ENCODE assay signal across 20 cellular contexts in genomic region chr22:38137876-38138687, GRCh38. TPM values are rescaled to one million over a fixed set of nuclear protein-coding genes. Genes with fewer than 3 reads are reported as not detected.
"Had no signal": no experiment of that assay in that cellular context is flagged by ENCODE, and none has a peak within 500 bp of the region (broad histone marks: within the 10 kb centered on the region; RNA-seq: fewer than 3 reads in every experiment).

No MANE protein-coding gene starts in this region.

- H3K27ac Mint-ChIP-seq: activated CD8-positive, alpha-beta T cell treated with anti-CD3 and anti-CD28 coated beads, Interleukin-2, amount 10 ng/mL, durations not matched to agents 7 days and 5 days; memory B cell; T-helper 2 cell treated with Interferon-gamma antibody and Interleukin-4, amounts not matched to agents 5 μg/mL and 100 μg/mL, for 36 hours had no signal

- DNase-seq: activated CD4-positive, alpha-beta T cell treated with anti-CD3 and anti-CD28 coated beads for 48 hours; activated CD4-positive, CD25-positive, alpha-beta regulatory T cell; activated CD8-positive, alpha-beta T cell treated with anti-CD3 and anti-CD28 coated beads, Interleukin-2, amount 10 ng/mL, durations not matched to agents 7 days and 5 days; activated effector memory CD4-positive, alpha-beta T cell treated with anti-CD3 and anti-CD28 coated beads, Interleukin-2, amount 50 U/mL, for 16 hours; activated T-cell treated with anti-CD3 and anti-CD28 coated beads, Interleukin-2, amount 50 U/mL, for 4 hours; adrenal gland; effector memory CD8-positive, alpha-beta T cell; foreskin fibroblast; stimulated activated CD8-positive, alpha-beta memory T cell treated with anti-CD3 and anti-CD28 coated beads, Interleukin-4, amount 100 ng/mL, for 48 hours; stimulated activated naive CD4-positive, alpha-beta T cell treated with Interleukin-2 at 50 U/mL for 16 hours had no signal

- H3K4me1 ChIP-seq: adrenal gland, breast epithelium, tibial artery had no signal

- H3K4me1 Mint-ChIP-seq: memory B cell had no signal

- H3K4me3 ChIP-seq: adrenal gland, breast epithelium, SK-N-MC, tibial artery had no signal

- H3K36me3 ChIP-seq: adrenal gland, breast epithelium had no signal

- H3K4me3 Mint-ChIP-seq: activated CD8-positive, alpha-beta T cell treated with anti-CD3 and anti-CD28 coated beads, Interleukin-2, amount 10 ng/mL, durations not matched to agents 7 days and 5 days; activated T-cell treated with anti-CD3 and anti-CD28 coated beads, Interleukin-2, amount 50 U/mL, for 4 hours; effector memory CD8-positive, alpha-beta T cell; memory B cell; T-helper 2 cell treated with Interferon-gamma antibody and Interleukin-4, amounts not matched to agents 5 μg/mL and 100 μg/mL, for 36 hours had no signal

- H3K27ac ChIP-seq: adrenal gland, breast epithelium, SK-N-MC, tibial artery had no signal

- H3K36me3 Mint-ChIP-seq: activated naive CD4-positive, alpha-beta T cell treated with anti-CD3 and anti-CD28 coated beads, Interleukin-2, amount 50 U/mL, for 72 hours had no signal

- H3K27me3 ChIP-seq: adrenal gland, breast epithelium, tibial artery had no signal

- H3K9me3 Mint-ChIP-seq: activated naive CD4-positive, alpha-beta T cell treated with anti-CD3 and anti-CD28 coated beads, Interleukin-2, amount 50 U/mL, for 72 hours; activated T-cell treated with anti-CD3 and anti-CD28 coated beads, Interleukin-2, amount 50 U/mL, for 4 hours; effector memory CD8-positive, alpha-beta T cell; memory B cell; T-helper 2 cell treated with Interferon-gamma antibody and Interleukin-4, amounts not matched to agents 5 μg/mL and 100 μg/mL, for 36 hours had no signal

- H3K9me3 ChIP-seq: adrenal gland, breast epithelium, tibial artery had no signal

- H3K27me3 Mint-ChIP-seq: effector memory CD8-positive, alpha-beta T cell; memory B cell had no signal

- ATAC-seq: activated CD8-positive, alpha-beta T cell treated with anti-CD3 and anti-CD28 coated beads, Interleukin-2, amount 10 ng/mL, durations not matched to agents 7 days and 5 days; activated naive CD4-positive, alpha-beta T cell treated with anti-CD3 and anti-CD28 coated beads, Interleukin-2, amount 50 U/mL, for 72 hours; activated T-cell treated with anti-CD3 and anti-CD28 coated beads, Interleukin-2, amount 50 U/mL, for 4 hours; effector memory CD8-positive, alpha-beta T cell had no signal

RNA-seq across cellular contexts. Expression of gene BAIAP2L2, which starts 27.6 kb away (rescaled TPM):
- total RNA-seq: dermis microvascular lymphatic vessel endothelial cell had no signal

RNA-seq across cellular contexts. Expression of gene SLC16A8, which starts 54.1 kb away (rescaled TPM):
- total RNA-seq: activated CD8-positive, alpha-beta T cell treated with anti-CD3 and anti-CD28 coated beads, Interleukin-2, amount 10 ng/mL, durations not matched to agents 7 days and 5 days; activated T-cell treated with anti-CD3 and anti-CD28 coated beads, Interleukin-2, amount 50 U/mL, for 4 hours; astrocyte; liver; mononuclear cell had no signal
